11 cellular contexts compared by ENCODE assay signal in the genomic region with DNA sequence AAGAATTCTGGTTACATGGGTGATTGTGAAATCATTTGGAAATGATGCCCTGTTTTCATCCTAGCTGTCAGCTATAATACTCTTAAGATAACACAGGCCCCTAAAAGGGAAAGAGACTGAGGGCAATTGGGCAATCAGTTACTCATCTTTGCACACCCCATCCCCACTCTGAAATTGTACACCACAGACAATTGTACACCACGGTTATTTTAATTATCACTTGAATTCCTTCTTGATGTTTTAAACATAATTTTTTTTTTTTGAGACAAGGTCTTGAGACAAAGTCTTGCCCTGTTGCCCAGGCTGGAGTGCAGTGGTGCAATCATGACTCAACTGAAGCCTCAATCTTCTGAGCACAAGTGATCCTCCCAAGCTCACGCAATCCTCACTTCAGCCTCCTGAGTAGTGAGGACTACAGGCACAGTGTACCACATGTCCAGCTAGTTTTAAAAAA.
DNase-seq lines count a peak whose midpoint lies in the region; ATAC-seq and TF ChIP-seq lines count a peak whose summit lies in the region.
"Had no signal": no experiment of that assay in that cellular context is flagged by ENCODE, and none has a peak within 500 bp of the region (broad histone marks: within the 10 kb centered on the region; RNA-seq: fewer than 3 reads in every experiment).

No MANE protein-coding gene starts in this region.

- H3K4me3 Mint-ChIP-seq in activated naive CD4-positive, alpha-beta T cell treated with anti-CD3 and anti-CD28 coated beads for 36 hours, result no peak overlapping the region
- H3K4me3 Mint-ChIP-seq: neural progenitor cell; T-helper 1 cell treated with Interleukin-12 subunit alpha and Interleukin-12 subunit beta and Interleukin-4 antibody, amounts not matched to agents 30 μg/mL and 1 μg/mL, for 36 hours had no signal

- H3K4me1 ChIP-seq in adrenal gland (replicated peaks in 1 of 2), result no peaks in the 10 kb centered on the region
- peaks cover 0 to 22% (median 17%) of the 10 kb centered on the region in 5 donors for H3K4me1 ChIP-seq in subcutaneous abdominal adipose tissue (ENCODE audit: control insufficient read depth in 5 of 5, insufficient read depth in 5 of 5, low read length in 5 of 5)

- DNase-seq in HS-5 (ENCODE audit: low read depth) (peak; percentile 51), adrenal gland (peak in 6 of 7 donors; percentile 10 to 58 (median 22)), left ventricle myocardium superior (no peak), nucleus accumbens (lab: John Stamatoyannopoulos, UW) (no peak), substantia nigra (lab: John Stamatoyannopoulos, UW) (no peak)
- no peak for DNase-seq in activated naive CD4-positive, alpha-beta T cell treated with anti-CD3 and anti-CD28 coated beads for 36 hours
- DNase-seq: NCI-H345 had no signal

- H3K9ac ChIP-seq in subcutaneous abdominal adipose tissue (ENCODE audit: low read length in 5 of 5), result no peak overlapping the region
- H3K9ac ChIP-seq: neural progenitor cell had no signal

- H3K4me3 ChIP-seq in adrenal gland (no peak overlapping the region), subcutaneous abdominal adipose tissue (ENCODE audit: low read depth in 1 of 5, low read length in 5 of 5) (no peak overlapping the region)
- H3K4me3 ChIP-seq: neural progenitor cell had no signal

- no peak for TF ChIP-seq POLR2A in adrenal gland (IDR thresholded peaks at IDR 0.05)

- H3K9me3 ChIP-seq in adrenal gland (replicated peaks in 1 of 3), result no peaks in the 10 kb centered on the region
- no peaks in the 10 kb centered on the region for H3K9me3 ChIP-seq in subcutaneous abdominal adipose tissue (ENCODE audit: control insufficient read depth in 5 of 5, low read length in 5 of 5)

- TF ChIP-seq CTCF in adrenal gland (IDR thresholded peaks at IDR 0.05), result no peak

- intact Hi-C loops in adrenal gland (cut with DNase I) (no loop called here), left ventricle myocardium superior (cut with micrococcal nuclease) (no loop called here)
- intact Hi-C loops in activated naive CD4-positive, alpha-beta T cell treated with anti-CD3 and anti-CD28 coated beads for 36 hours (cut with micrococcal nuclease), result no loop called here

- H3K9me3 Mint-ChIP-seq in activated naive CD4-positive, alpha-beta T cell treated with anti-CD3 and anti-CD28 coated beads for 36 hours, result no peaks in the 10 kb centered on the region
- H3K9me3 Mint-ChIP-seq: neural progenitor cell had no signal

- H3K27me3 ChIP-seq in adrenal gland, result no peaks in the 10 kb centered on the region
- H3K27me3 ChIP-seq in subcutaneous abdominal adipose tissue (ENCODE audit: control insufficient read depth in 5 of 5, insufficient read depth in 4 of 5, low read length in 5 of 5), result no peaks in the 10 kb centered on the region
- H3K27me3 ChIP-seq: neural progenitor cell had no signal

- H3K27ac Mint-ChIP-seq in activated naive CD4-positive, alpha-beta T cell treated with anti-CD3 and anti-CD28 coated beads for 36 hours, result no peak overlapping the region
- H3K27ac Mint-ChIP-seq: neural progenitor cell; T-helper 1 cell treated with Interleukin-12 subunit alpha and Interleukin-12 subunit beta and Interleukin-4 antibody, amounts not matched to agents 30 μg/mL and 1 μg/mL, for 36 hours had no signal

- no peaks in the 10 kb centered on the region for H3K36me3 Mint-ChIP-seq in activated naive CD4-positive, alpha-beta T cell treated with anti-CD3 and anti-CD28 coated beads for 36 hours (ENCODE audit: low read depth)
- H3K36me3 Mint-ChIP-seq: neural progenitor cell had no signal

- ATAC-seq in left ventricle myocardium superior (peak; percentile 68), HG03354 (IDR thresholded peaks at IDR 0.05; ENCODE audit: poor library complexity, severe bottlenecking, unreplicated experiment) (no peak)

- no peaks in the 10 kb centered on the region for H3K4me1 Mint-ChIP-seq in activated naive CD4-positive, alpha-beta T cell treated with anti-CD3 and anti-CD28 coated beads for 36 hours (ENCODE audit: low read depth)

- H3K27ac ChIP-seq in adrenal gland (peak overlapping the region in 1 of 5 donors; percentile 34), subcutaneous abdominal adipose tissue (ENCODE audit: low read depth, low read length) (peak overlapping the region; percentile 22), substantia nigra (ENCODE audit: low read depth, low read length, poor library complexity, severe bottlenecking) (no peak overlapping the region)
- H3K27ac ChIP-seq: neural progenitor cell had no signal

- CTCF ChIA-PET in activated naive CD4-positive, alpha-beta T cell treated with anti-CD3 and anti-CD28 coated beads for 36 hours (lab: Charles Lee), result no interaction called here

- H3K36me3 ChIP-seq in adrenal gland (replicated peaks in 1 of 2) (no peaks in the 10 kb centered on the region), subcutaneous abdominal adipose tissue (ENCODE audit: control insufficient read depth in 5 of 5, insufficient read depth in 5 of 5, low read length in 5 of 5) (no peaks in the 10 kb centered on the region)
- H3K36me3 ChIP-seq: neural progenitor cell had no signal

- no peaks in the 10 kb centered on the region for H3K27me3 Mint-ChIP-seq in activated naive CD4-positive, alpha-beta T cell treated with anti-CD3 and anti-CD28 coated beads for 36 hours (ENCODE audit: low read depth)

- WGBS in adrenal gland, 4 donors, result 50 to 71% (median 70%) methylated on average over 2 of the region's 2 CpGs

Comparison
In these comparisons a context has a peak if more than half of its experiments do, and no peak if none do; other contexts are left out.
1. DNase-seq: peak in HS-5 (single experiment) and adrenal gland (6 of 7); none in left ventricle myocardium superior (single experiment), activated naive CD4-positive, alpha-beta T cell treated with anti-CD3 and anti-CD28 coated beads for 36 hours (single experiment), nucleus accumbens (0 of 56) and substantia nigra (0 of 49).